In the genomic region with DNA sequence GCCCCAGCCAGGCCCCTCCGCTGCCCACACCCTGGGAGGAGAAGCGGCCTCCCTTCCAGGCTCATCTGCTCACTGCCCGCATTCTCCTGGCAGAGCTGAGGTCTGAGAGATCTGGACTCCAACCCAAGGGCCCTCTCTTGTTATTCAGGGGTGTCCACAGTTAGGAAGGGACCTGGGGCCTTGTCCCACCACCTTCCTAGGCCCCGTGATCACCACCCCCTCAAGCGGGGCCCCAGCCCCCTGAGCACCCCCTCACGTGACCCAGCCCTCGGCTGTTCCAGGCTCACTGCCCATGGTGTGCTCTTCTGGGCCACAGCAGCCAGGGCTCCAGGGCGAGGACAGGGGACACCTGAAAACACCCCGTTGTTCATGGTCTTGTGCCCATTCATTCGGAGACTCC, we compare ENCODE assay signal across 15 cellular contexts. TPM values are rescaled to one million over a fixed set of nuclear protein-coding genes. Genes with fewer than 3 reads are reported as not detected.
DNase-seq lines count a peak whose midpoint lies in the region; ATAC-seq, FAIRE-seq and TF ChIP-seq lines count a peak whose summit lies in the region.
"Had no signal": no experiment of that assay in that cellular context is flagged by ENCODE, and none has a peak within 500 bp of the region (broad histone marks: within the 10 kb centered on the region; RNA-seq: fewer than 3 reads in every experiment).

No MANE protein-coding gene starts in this region.

- H3K27ac ChIP-seq in left ventricle myocardium inferior (replicated peaks) (peak overlapping the region; percentile 92), K562 (ENCODE audit: extremely low read depth, low read depth, low read length) (no peak overlapping the region), trophoblast cell (ENCODE audit: low read depth, low read length) (peak overlapping the region; percentile 66), uterus (peak overlapping the region; percentile 38 to 41)
- no peak overlapping the region for H3K27ac ChIP-seq in CD4-positive, alpha-beta T cell (ENCODE audit: low read depth, low read length)

- POLR2A ChIA-PET in K562 (lab: Yijun Ruan, JAX) = no interaction called here
- POLR2A ChIA-PET in CD4-positive, alpha-beta T cell (lab: Charles Lee) = no interaction called here

- H3K9me3 ChIP-seq in left ventricle myocardium inferior (replicated peaks) (no peaks in the 10 kb centered on the region), K562 (replicated peaks; ENCODE audit: control insufficient read depth, insufficient read depth, low read depth, low read length) (no peaks in the 10 kb centered on the region), trophoblast cell (ENCODE audit: insufficient read depth, low read depth, low read length) (no peaks in the 10 kb centered on the region), uterus (no peaks in the 10 kb centered on the region)
- H3K9me3 ChIP-seq in CD4-positive, alpha-beta T cell (ENCODE audit: control insufficient read depth, low read length) = no peaks in the 10 kb centered on the region

- no TSS peak for BruUV-seq in K562 (replicated peaks; lab: Mats Ljungman, UMichigan)

- no peak for ATAC-seq in Right ventricle myocardium inferior
- ATAC-seq in K562 = no peak
- no peak for ATAC-seq in CD4-positive, alpha-beta T cell (ENCODE audit: poor library complexity)
- no peak for ATAC-seq in GM18519 (IDR thresholded peaks at IDR 0.05; ENCODE audit: low FRiP score, unreplicated experiment)

- peak overlapping the region; percentile 49 for H4K8ac ChIP-seq in trophoblast cell (ENCODE audit: low read depth, low read length)

- DNase-seq in left ventricle myocardium inferior (no peak), Right ventricle myocardium inferior (ENCODE audit: missing footprints) (no peak), K562 (ENCODE audit: extremely low read depth in 1 of 4, low spot score in 3 of 4) (no peak), trophoblast cell (no peak), uterus (no peak), NCI-H2081 treated with DMSO at 0.1 percent for 48 hours (lab: John Stamatoyannopoulos, UW) (no peak)
- no peak for DNase-seq in CD4-positive, alpha-beta T cell
- DNase-seq: activated CD4-positive, CD25-positive, alpha-beta regulatory T cell treated with anti-CD3 and anti-CD28 coated beads, Interleukin-2, amount 50 U/mL, for 72 hours; COR-L47; NCI-H1930; posterior cingulate gyrus had no signal

- CTCF ChIA-PET in K562 (lab: Yijun Ruan, JAX; ENCODE audit: low intra/inter-chr PET ratio) = no interaction called here
- CTCF ChIA-PET in CD4-positive, alpha-beta T cell (lab: Charles Lee) = no interaction called here

- peak overlapping the region; percentile 94 for H4K91ac ChIP-seq in trophoblast cell (ENCODE audit: low read depth, low read length)

- H3K79me1 ChIP-seq in trophoblast cell (ENCODE audit: low read length) = peaks cover 22% of the 10 kb centered on the region

- peaks cover 52% of the 10 kb centered on the region for H3K36me3 ChIP-seq in left ventricle myocardium inferior
- H3K36me3 ChIP-seq in K562 (ENCODE audit: control insufficient read depth, insufficient read depth, low read length) = no peaks in the 10 kb centered on the region
- H3K36me3 ChIP-seq in trophoblast cell (ENCODE audit: control insufficient read depth in 1 of 2, insufficient read depth in 2 of 2, low read length in 2 of 2) = no peaks in the 10 kb centered on the region
- no peaks in the 10 kb centered on the region for H3K36me3 ChIP-seq in uterus

- no peaks in the 10 kb centered on the region for H4K20me1 ChIP-seq in K562 (replicated peaks; ENCODE audit: control insufficient read depth, insufficient read depth, low read length)

- TF ChIP-seq POLR2A in K562 (conservative IDR thresholded peaks at IDR 0.05) (no peak), uterus (IDR thresholded peaks at IDR 0.05) (no peak)

- H3K9ac ChIP-seq in K562 (ENCODE audit: insufficient read depth in 1 of 2, low read depth in 2 of 2, low read length in 2 of 2) = no peak overlapping the region
- no peak overlapping the region for H3K9ac ChIP-seq in trophoblast cell (ENCODE audit: low read length)

- no peaks in the 10 kb centered on the region for H3K27me3 Mint-ChIP-seq in CD4-positive, alpha-beta T cell
- H3K27me3 Mint-ChIP-seq: naive thymus-derived CD8-positive, alpha-beta T cell had no signal

- no peak for TF ChIP-seq CTCF in left ventricle myocardium inferior (IDR thresholded peaks at IDR 0.05; ENCODE audit: borderline replicate concordance)
- no peak for TF ChIP-seq CTCF in K562 (IDR thresholded peaks at IDR 0.05 in 2 of 3, conservative IDR thresholded peaks at IDR 0.05 in 1 of 3; ENCODE audit: insufficient read depth in 2 of 3, low read depth in 1 of 3, low read length in 3 of 3)
- TF ChIP-seq CTCF in uterus (IDR thresholded peaks at IDR 0.05) = no peak
- no peak for TF ChIP-seq CTCF in CD4-positive, alpha-beta T cell (IDR thresholded peaks at IDR 0.05)

- H3K79me2 ChIP-seq in K562 (ENCODE audit: control insufficient read depth, insufficient read depth, low read length) (no peaks in the 10 kb centered on the region), trophoblast cell (ENCODE audit: control insufficient read depth, insufficient read depth, low read length, poor library complexity) (no peaks in the 10 kb centered on the region)

- no peaks in the 10 kb centered on the region for H3K9me1 ChIP-seq in K562 (ENCODE audit: control insufficient read depth, insufficient read depth, low read length)

- H2BK120ac ChIP-seq in trophoblast cell (ENCODE audit: insufficient read depth, low read length, poor library complexity) = peak overlapping the region; percentile 82

- H3K23ac ChIP-seq in trophoblast cell (ENCODE audit: low read length) = no peak overlapping the region

- TF ChIP-seq EP300 in K562 (IDR thresholded peaks at IDR 0.05; ENCODE audit: low read length) = no peak

- peak overlapping the region; percentile 61 for H3K4ac ChIP-seq in trophoblast cell (ENCODE audit: low read depth, low read length)

- peak overlapping the region; percentile 75 for H3K18ac ChIP-seq in trophoblast cell (ENCODE audit: low read length)

- intact Hi-C loops in left ventricle myocardium inferior (cut with micrococcal nuclease) = loop anchor here (10.0 kb wide), 1 partner anchor 45 kb away; a partner anchor contains a TSS
- intact Hi-C loops in Right ventricle myocardium inferior (cut with DNase I) = loop anchor here (10.0 kb wide), 1 partner anchor 105 kb away; no protein-coding TSS in a partner anchor
- intact Hi-C loops in K562 (cut with micrococcal nuclease) = loop anchor here (10.0 kb wide), 2 partner anchors 45 to 115 kb away; a partner anchor contains a TSS
- intact Hi-C loops in uterus (cut with DNase I; ENCODE audit: low total_unique reads) = no loop called here
- intact Hi-C loops in CD4-positive, alpha-beta T cell (cut with DNase I, micrococcal nuclease) = loop anchor here (10.0 kb wide), 3 partner anchors 395 to 925 kb away; a partner anchor contains a TSS

- no peak overlapping the region for H2AFZ ChIP-seq in K562 (ENCODE audit: low read depth, low read length)
- peak overlapping the region; percentile 30 for H2AFZ ChIP-seq in trophoblast cell (ENCODE audit: insufficient read depth, low read length, poor library complexity)

- H3K4me2 ChIP-seq in K562 (ENCODE audit: insufficient read depth, low read length) (no peak overlapping the region), trophoblast cell (ENCODE audit: low read length) (no peak overlapping the region)

- H3K4me1 Mint-ChIP-seq in CD4-positive, alpha-beta T cell (ENCODE audit: low read depth) = peaks cover 22% of the 10 kb centered on the region

- H3K4me1 ChIP-seq in left ventricle myocardium inferior (peaks cover 99% of the 10 kb centered on the region), K562 (replicated peaks in 1 of 2; ENCODE audit: control insufficient read depth in 2 of 2, insufficient read depth in 2 of 2, low read length in 2 of 2) (peaks cover 0 to 10% of the 10 kb centered on the region in 2 experiments; a peak in 1 of 5 replicates), trophoblast cell (ENCODE audit: control insufficient read depth in 1 of 2, insufficient read depth in 2 of 2, low read length in 2 of 2) (peaks cover 19 to 28% of the 10 kb centered on the region in 2 experiments), uterus (peaks cover 0 to 10% of the 10 kb centered on the region in 2 donors)

- H4K12ac ChIP-seq in trophoblast cell (ENCODE audit: low read depth, low read length) = no peak overlapping the region

- WGBS in K562 (ENCODE audit: insufficient coverage, low coverage, missing lambda C conversion rate) = 10% methylated on average over 8 of the region's 10 CpGs
- no CpG with 5 or more reads among the region's 10 CpGs for WGBS in trophoblast cell (ENCODE audit: extremely low coverage, insufficient coverage, insufficient read length)

- H2BK5ac ChIP-seq in trophoblast cell (ENCODE audit: low read depth, low read length, poor library complexity) = peak overlapping the region; percentile 72

- no peak overlapping the region for H3K27ac Mint-ChIP-seq in CD4-positive, alpha-beta T cell
- H3K27ac Mint-ChIP-seq: stimulated activated memory B cell treated with anti-CD40 and anti-IgM and Interleukin-4, amounts not matched to agents 10 μg/mL and 1 μg/mL and 100 μg/mL, for 72 hours had no signal

- in situ Hi-C loops in K562 (cut with MboI) = loop anchor here (5.0 kb wide), 1 partner anchor 212 kb away; no protein-coding TSS in a partner anchor

- H2AK5ac ChIP-seq in trophoblast cell (ENCODE audit: low read length) = peak overlapping the region; percentile 60

- H3K14ac ChIP-seq in trophoblast cell (ENCODE audit: low read length) = peak overlapping the region; percentile 59

- H2BK12ac ChIP-seq in trophoblast cell (ENCODE audit: low read length) = peak overlapping the region; percentile 81

- H3K4me3 ChIP-seq in left ventricle myocardium inferior (no peak overlapping the region), K562 (no peak overlapping the region), trophoblast cell (ENCODE audit: low read depth, low read length) (no peak overlapping the region), uterus (no peak overlapping the region)

- TF ChIP-seq RAD21 in K562 (CRISPR knock-in tag; conservative IDR thresholded peaks at IDR 0.05 in 1 of 2, IDR thresholded peaks at IDR 0.05 in 1 of 2) = no peak

- H3K27me3 ChIP-seq in left ventricle myocardium inferior (ENCODE audit: low read depth) (no peaks in the 10 kb centered on the region), K562 (ENCODE audit: control insufficient read depth in 2 of 2, insufficient read depth in 2 of 2, low read length in 2 of 2) (peaks cover 37 to 78% of the 10 kb centered on the region in 2 experiments; a peak in 4 of 5 replicates), trophoblast cell (ENCODE audit: insufficient read depth, low read length) (no peaks in the 10 kb centered on the region), uterus (no peaks in the 10 kb centered on the region)
- no peaks in the 10 kb centered on the region for H3K27me3 ChIP-seq in CD4-positive, alpha-beta T cell (ENCODE audit: control insufficient read depth, insufficient read depth, low read length)

- H3K9me3 Mint-ChIP-seq in CD4-positive, alpha-beta T cell = no peaks in the 10 kb centered on the region
- H3K9me3 Mint-ChIP-seq: naive thymus-derived CD8-positive, alpha-beta T cell; stimulated activated memory B cell treated with anti-CD40 and anti-IgM and Interleukin-4, amounts not matched to agents 10 μg/mL and 1 μg/mL and 100 μg/mL, for 72 hours had no signal

- H3K36me3 Mint-ChIP-seq in CD4-positive, alpha-beta T cell (ENCODE audit: low read depth) = no peaks in the 10 kb centered on the region
- H3K36me3 Mint-ChIP-seq: naive thymus-derived CD8-positive, alpha-beta T cell; stimulated activated memory B cell treated with anti-CD40 and anti-IgM and Interleukin-4, amounts not matched to agents 10 μg/mL and 1 μg/mL and 100 μg/mL, for 72 hours had no signal

- no peak for FAIRE-seq in K562 (lab: Jason Lieb, UNC)
- FAIRE-seq: endometrium had no signal

- H3K4me3 Mint-ChIP-seq in CD4-positive, alpha-beta T cell = no peak overlapping the region
- H3K4me3 Mint-ChIP-seq: stimulated activated memory B cell treated with anti-CD40 and anti-IgM and Interleukin-4, amounts not matched to agents 10 μg/mL and 1 μg/mL and 100 μg/mL, for 72 hours had no signal

RNA-seq across cellular contexts. Expression of a gene that starts 48.7 kb away (rescaled TPM):
- 24.0 TPM for total RNA-seq in left ventricle myocardium inferior
- 37.1 TPM for total RNA-seq in Right ventricle myocardium inferior
- not detected in 2 replicates for total RNA-seq in K562 (2011; cell fraction: chromatin; rRNA removed; ENCODE audit: low replicate concordance)
- total RNA-seq in K562 (2011; cell fraction: nucleolus; rRNA removed) = not detected in 2 replicates
- total RNA-seq in K562 (2011; cell fraction: nucleoplasm; rRNA removed) = not detected in 2 replicates
- total RNA-seq in K562 (2014; rRNA removed) = not detected in 2 replicates
- total RNA-seq in K562 (2014; rRNA removed; fragmentation: Illumina TruSeq; extraction: Trizol) = not detected in 2 replicates
- total RNA-seq in K562 (2015; rRNA removed; fragmentation: Illumina TruSeq; extraction: Trizol) = not detected in 2 replicates
- total RNA-seq in K562 (2021) = 0.04 TPM in 2 replicates
- polyA plus RNA-seq in K562 (2011; rRNA removed) = not detected in 2 replicates
- not detected in 2 replicates for polyA plus RNA-seq in K562 (2011; cell fraction: cytosol; rRNA removed)
- polyA plus RNA-seq in K562 (2011; cell fraction: nucleus; rRNA removed) = not detected in 2 replicates
- polyA plus RNA-seq in K562 (2012) = not detected in 2 replicates
- not detected in 2 replicates for polyA plus RNA-seq in K562 (2014; fragmentation: Illumina TruSeq; extraction: Trizol)
- polyA plus RNA-seq in K562 (2014; fragmentation: Nextera tagmentation; extraction: Ambion mirVana) = not detected
- not detected in 2 replicates for polyA plus RNA-seq in K562 (2014; rRNA removed)
- not detected in 2 replicates for polyA minus RNA-seq in K562 (2011; rRNA and poly(A)+ RNA removed)
- not detected in 2 replicates for polyA minus RNA-seq in K562 (2011; cell fraction: cytosol; rRNA and poly(A)+ RNA removed)
- not detected in 2 replicates for polyA minus RNA-seq in K562 (2011; cell fraction: nucleus; rRNA and poly(A)+ RNA removed)
- 0.37 and 0.45 TPM in 2 replicates for polyA plus RNA-seq in trophoblast cell (2013)
- total RNA-seq in uterus = 100 to 1,000 TPM in 1 of 4 donors, 10 to 100 TPM in 3; 51.1 to 136 (median 74.1) TPM
- total RNA-seq in CD4-positive, alpha-beta T cell = under 1 TPM; 0.08 to 0.16 TPM

Comparison
In these comparisons a context has a peak if more than half of its experiments do, and no peak if none do; other contexts are left out.
1. H3K27ac ChIP-seq: peak in left ventricle myocardium inferior (single experiment), trophoblast cell (single experiment) and uterus (2 of 2); none in K562 (single experiment) and CD4-positive, alpha-beta T cell (single experiment).
2. RNA of a gene that starts 48.7 kb away (total RNA-seq): 51.1 to 136 TPM in uterus, 37.1 TPM in Right ventricle myocardium inferior (single experiment) and 24.0 TPM in left ventricle myocardium inferior (single experiment); 0.08 to 0.16 TPM in CD4-positive, alpha-beta T cell and 0.04 TPM in K562; every median in the first group is over 10 times any median in the second.